ENCODE assay signal across 1 cellular context in the genomic region with DNA sequence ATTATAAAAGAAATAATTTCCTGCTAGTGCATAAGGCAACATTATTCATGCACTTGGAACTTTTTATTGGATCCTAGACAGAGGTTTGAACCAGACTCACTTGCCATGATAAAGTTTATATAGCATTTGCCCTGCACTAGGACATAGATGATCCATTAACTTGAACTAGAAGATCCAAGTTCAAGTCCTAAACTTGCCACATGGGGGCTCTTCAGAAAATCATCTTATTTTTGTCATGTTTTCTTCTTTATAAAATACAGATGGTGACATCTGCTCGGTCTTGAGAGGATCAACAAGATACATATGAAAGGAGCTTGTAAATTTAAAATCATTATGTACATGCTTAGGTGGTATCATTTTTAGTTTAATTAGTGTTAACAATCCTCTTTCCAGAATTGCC.
TF ChIP-seq lines count a peak whose summit lies in the region.

No MANE protein-coding gene starts in this region.

TF ChIP-seq in GM12878, 131 proteins besides CTCF, POLR2A, EP300 and RAD21 (continued from another document):
- TF ChIP-seq, protein P1, sequence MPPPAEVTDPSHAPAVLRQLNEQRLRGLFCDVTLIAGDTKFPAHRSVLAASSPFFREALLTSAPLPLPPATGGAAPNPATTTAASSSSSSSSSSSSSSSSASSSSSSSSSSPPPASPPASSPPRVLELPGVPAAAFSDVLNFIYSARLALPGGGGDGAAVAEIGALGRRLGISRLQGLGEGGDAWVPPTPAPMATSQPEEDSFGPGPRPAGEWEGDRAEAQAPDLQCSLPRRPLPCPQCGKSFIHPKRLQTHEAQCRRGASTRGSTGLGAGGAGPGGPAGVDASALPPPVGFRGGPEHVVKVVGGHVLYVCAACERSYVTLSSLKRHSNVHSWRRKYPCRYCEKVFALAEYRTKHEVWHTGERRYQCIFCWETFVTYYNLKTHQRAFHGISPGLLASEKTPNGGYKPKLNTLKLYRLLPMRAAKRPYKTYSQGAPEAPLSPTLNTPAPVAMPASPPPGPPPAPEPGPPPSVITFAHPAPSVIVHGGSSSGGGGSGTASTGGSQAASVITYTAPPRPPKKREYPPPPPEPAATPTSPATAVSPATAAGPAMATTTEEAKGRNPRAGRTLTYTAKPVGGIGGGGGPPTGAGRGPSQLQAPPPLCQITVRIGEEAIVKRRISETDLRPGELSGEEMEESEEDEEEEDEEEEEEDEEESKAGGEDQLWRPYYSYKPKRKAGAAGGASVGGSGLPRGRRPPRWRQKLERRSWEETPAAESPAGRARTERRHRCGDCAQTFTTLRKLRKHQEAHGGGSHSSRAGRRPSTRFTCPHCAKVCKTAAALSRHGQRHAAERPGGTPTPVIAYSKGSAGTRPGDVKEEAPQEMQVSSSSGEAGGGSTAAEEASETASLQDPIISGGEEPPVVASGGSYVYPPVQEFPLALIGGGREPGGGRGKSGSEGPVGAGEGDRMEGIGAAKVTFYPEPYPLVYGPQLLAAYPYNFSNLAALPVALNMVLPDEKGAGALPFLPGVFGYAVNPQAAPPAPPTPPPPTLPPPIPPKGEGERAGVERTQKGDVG (CRISPR knock-in tag; IDR thresholded peaks at IDR 0.05) = no peak
- TF ChIP-seq PAX8 (IDR thresholded peaks at IDR 0.05) (no peak), RCOR1 (conservative IDR thresholded peaks at IDR 0.05; ENCODE audit: low read depth, low read length) (no peak), SMC3 (IDR thresholded peaks at IDR 0.05; ENCODE audit: borderline replicate concordance, low read length) (no peak), NR2F1 (conservative IDR thresholded peaks at IDR 0.05) (no peak), NFIC (IDR thresholded peaks at IDR 0.05; ENCODE audit: low read depth, low read length) (no peak)
- TF ChIP-seq, protein P2, sequence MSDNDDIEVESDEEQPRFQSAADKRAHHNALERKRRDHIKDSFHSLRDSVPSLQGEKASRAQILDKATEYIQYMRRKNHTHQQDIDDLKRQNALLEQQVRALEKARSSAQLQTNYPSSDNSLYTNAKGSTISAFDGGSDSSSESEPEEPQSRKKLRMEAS (IDR thresholded peaks at IDR 0.05; ENCODE audit: low read depth, low read length) = no peak
